Comparison of ENCODE assay signal across 21 cellular contexts in genomic region chr17:10136258-10136981, GRCh38.
DNase-seq lines count a peak whose midpoint lies in the region; ATAC-seq and TF ChIP-seq lines count a peak whose summit lies in the region.
"Had no signal": no experiment of that assay in that cellular context is flagged by ENCODE, and none has a peak within 500 bp of the region (broad histone marks: within the 10 kb centered on the region; RNA-seq: fewer than 3 reads in every experiment).

No MANE protein-coding gene starts in this region.

- peak overlapping the region; percentile 2; the same call in 1 of the 2 replicates for H4K91ac ChIP-seq in IMR-90 (ENCODE audit: insufficient read depth, low read depth, low read length)

- POLR2A ChIA-PET in IMR-90 (lab: Charles Lee; ENCODE audit: unreplicated experiment), result no interaction called here

- H3K27ac Mint-ChIP-seq in nephron, result peak overlapping the region; percentile 9 to 80 (median 69)
- H3K27ac Mint-ChIP-seq: activated CD4-positive, alpha-beta memory T cell treated with anti-CD3 and anti-CD28 coated beads, Interleukin-2, amount 10 ng/mL, durations not matched to agents 7 days and 5 days; activated naive CD4-positive, alpha-beta T cell treated with anti-CD3 and anti-CD28 coated beads, Interleukin-2, amount 50 U/mL, for 24 hours; B cell; brain; T-helper 17 cell had no signal

- peak overlapping the region; percentile 4 to 62; a peak in 3 of 4 replicates for H4K8ac ChIP-seq in IMR-90 (ENCODE audit: low read depth in 2 of 2, low read length in 2 of 2)

- intact Hi-C loops in IMR-90 (cut with micrococcal nuclease), result no loop called here
- intact Hi-C loops in upper lobe of right lung (cut with DNase I), result no loop called here

- H2AK5ac ChIP-seq in IMR-90 (ENCODE audit: low read depth, low read length), result peak overlapping the region; percentile 16

- DNase-seq in IMR-90 (no peak), fibroblast of lung (ENCODE audit: low read depth in 2 of 2) (no peak), upper lobe of right lung (no peak), NCI-H2227 (lab: John Stamatoyannopoulos, UW; ENCODE audit: unreplicated experiment) (no peak), upper lobe of left lung (no peak), dermis blood vessel endothelial cell (no peak)
- DNase-seq: activated CD4-positive, alpha-beta memory T cell treated with anti-CD3 and anti-CD28 coated beads, Interleukin-2, amount 10 ng/mL, durations not matched to agents 7 days and 5 days; activated T-cell treated with anti-CD3 and anti-CD28 coated beads, Interleukin-2, amount 50 U/mL, for 48 hours; mesendoderm; NCI-H2081; NCI-H524 treated with DMSO at 0.1 percent for 48 hours; SHP77 treated with DMSO at 0.1 percent for 48 hours; stimulated activated naive CD8-positive, alpha-beta T cell treated with anti-CD3 and anti-CD28 coated beads, Interleukin-15, amount 100 ng/mL, for 72 hours; T-helper 17 cell had no signal

- no peak for TF ChIP-seq EP300 in upper lobe of left lung (IDR thresholded peaks at IDR 0.05)

- H3K27me3 ChIP-seq in IMR-90 (ENCODE audit: control insufficient read depth, insufficient read depth, low read length), result no peaks in the 10 kb centered on the region
- no peaks in the 10 kb centered on the region for H3K27me3 ChIP-seq in fibroblast of lung (ENCODE audit: control insufficient read depth, insufficient read depth, low read length)
- H3K27me3 ChIP-seq in upper lobe of right lung, result no peaks in the 10 kb centered on the region
- H3K27me3 ChIP-seq in upper lobe of left lung, result no peaks in the 10 kb centered on the region
- H3K27me3 ChIP-seq: neural progenitor cell had no signal

- H3K79me1 ChIP-seq in IMR-90 (ENCODE audit: low read depth in 1 of 2, low read length in 2 of 2), result peaks cover 2 to 8% of the 10 kb centered on the region in 2 experiments; a peak in 2 of 4 replicates

- TF ChIP-seq RAD21 in IMR-90 (IDR thresholded peaks at IDR 0.05; ENCODE audit: low read length), result no peak

- no peak overlapping the region for H3K18ac ChIP-seq in IMR-90 (ENCODE audit: low read depth, low read length)

- H3K9me3 ChIP-seq in IMR-90 (ENCODE audit: control insufficient read depth, insufficient read depth, low read length) (no peaks in the 10 kb centered on the region), fibroblast of lung (ENCODE audit: control insufficient read depth, insufficient read depth, low read depth, low read length) (no peaks in the 10 kb centered on the region), upper lobe of right lung (no peaks in the 10 kb centered on the region), upper lobe of left lung (no peaks in the 10 kb centered on the region)

- peak overlapping the region; percentile 79; the same call in 1 of the 2 replicates for H3K14ac ChIP-seq in IMR-90 (replicated peaks; ENCODE audit: low read depth, low read length)

- H3K23ac ChIP-seq in IMR-90 (ENCODE audit: low read depth, low read length), result peak overlapping the region; percentile 11; the same call in 1 of the 2 replicates

- H3K4me3 Mint-ChIP-seq in nephron, result peak overlapping the region in 2 of 3 experiments; percentile 20 to 25
- H3K4me3 Mint-ChIP-seq: activated CD4-positive, alpha-beta memory T cell treated with anti-CD3 and anti-CD28 coated beads, Interleukin-2, amount 10 ng/mL, durations not matched to agents 7 days and 5 days; activated naive CD4-positive, alpha-beta T cell treated with anti-CD3 and anti-CD28 coated beads, Interleukin-2, amount 50 U/mL, for 24 hours; B cell; brain; neural progenitor cell; stimulated activated naive CD8-positive, alpha-beta T cell treated with anti-CD3 and anti-CD28 coated beads, Interleukin-15, amount 100 ng/mL, for 72 hours; T-helper 17 cell had no signal

- peak; percentile 22; the same call in 1 of the 2 replicates for ATAC-seq in IMR-90 (ENCODE audit: low read depth)
- no peak for ATAC-seq in upper lobe of right lung
- no peak for ATAC-seq in upper lobe of left lung (ENCODE audit: low FRiP score in 2 of 2)
- ATAC-seq: HCT116, K562, T-helper 17 cell had no signal

- TF ChIP-seq POLR2A in IMR-90 (IDR thresholded peaks at IDR 0.05; ENCODE audit: low read depth, low read length) (no peak), upper lobe of left lung (IDR thresholded peaks at IDR 0.05) (no peak)

- H2AFZ ChIP-seq in IMR-90 (replicated peaks; ENCODE audit: low read length, poor library complexity) (peak overlapping the region; percentile 60), fibroblast of lung (ENCODE audit: low read length) (no peak overlapping the region)
- H2AFZ ChIP-seq: neural progenitor cell had no signal

- peaks cover 16% of the 10 kb centered on the region for H3K9me1 ChIP-seq in IMR-90 (ENCODE audit: insufficient read depth, low read length)

- H2BK15ac ChIP-seq in IMR-90 (ENCODE audit: low read depth, low read length), result peak overlapping the region; percentile 17; the same call in 2 of the 3 replicates

- in situ Hi-C loops in IMR-90 (cut with MboI; ENCODE audit: low sequenced_read_pairs), result no loop called here

- peak overlapping the region; percentile 36 for H3K4me2 ChIP-seq in IMR-90 (ENCODE audit: low read depth, low read length)
- peak overlapping the region; percentile 52 for H3K4me2 ChIP-seq in fibroblast of lung (ENCODE audit: extremely low read depth, insufficient read depth, low read length)
- H3K4me2 ChIP-seq: neural progenitor cell had no signal

- H3K9ac ChIP-seq in IMR-90 (ENCODE audit: low read depth, low read length) (no peak overlapping the region), fibroblast of lung (ENCODE audit: insufficient read depth, low read length) (no peak overlapping the region)
- H3K9ac ChIP-seq: neural progenitor cell had no signal

- peak overlapping the region; percentile 60 for H2BK20ac ChIP-seq in IMR-90 (ENCODE audit: low read depth, low read length)

- H3K4me3 ChIP-seq in IMR-90 (ENCODE audit: insufficient read depth, low read depth, low read length) (no peak overlapping the region), fibroblast of lung (replicated peaks in 1 of 4; ENCODE audit: control extremely low read depth in 1 of 4, insufficient read depth in 1 of 4, low read depth in 3 of 4, low read length in 4 of 4) (no peak overlapping the region), upper lobe of right lung (no peak overlapping the region), upper lobe of left lung (no peak overlapping the region)
- H3K4me3 ChIP-seq: K562, neural progenitor cell had no signal

- WGBS in IMR-90 (ENCODE audit: extremely low coverage in 2 of 2, insufficient read length in 1 of 2), 2 experiments, result 90% methylated on average over 4 of the region's 15 CpGs; no CpG with 5 or more reads in 1 of the 2 experiments
- WGBS in upper lobe of left lung, 2 donors, result 75 to 79% methylated on average over 15 of the region's 15 CpGs

- H3K79me2 ChIP-seq in fibroblast of lung (ENCODE audit: control insufficient read depth, insufficient read depth, low read length), result no peaks in the 10 kb centered on the region

- H4K20me1 ChIP-seq in IMR-90 (ENCODE audit: insufficient read depth, low read length), result no peaks in the 10 kb centered on the region
- no peaks in the 10 kb centered on the region for H4K20me1 ChIP-seq in fibroblast of lung (ENCODE audit: control insufficient read depth, extremely low read depth, insufficient read depth, low read length)

- CTCF ChIA-PET in IMR-90 (lab: Yijun Ruan, JAX), result no interaction called here

- no peaks in the 10 kb centered on the region for H3K9me3 Mint-ChIP-seq in nephron
- H3K9me3 Mint-ChIP-seq: activated CD4-positive, alpha-beta memory T cell treated with anti-CD3 and anti-CD28 coated beads, Interleukin-2, amount 10 ng/mL, durations not matched to agents 7 days and 5 days; activated naive CD4-positive, alpha-beta T cell treated with anti-CD3 and anti-CD28 coated beads, Interleukin-2, amount 50 U/mL, for 24 hours; neural progenitor cell; stimulated activated naive CD8-positive, alpha-beta T cell treated with anti-CD3 and anti-CD28 coated beads, Interleukin-15, amount 100 ng/mL, for 72 hours had no signal

- no TSS peak for BruUV-seq in IMR-90 (replicated peaks; lab: Mats Ljungman, UMichigan)

- H4K5ac ChIP-seq in IMR-90 (ENCODE audit: low read depth, low read length), result 0 out of 2 replicates have a peak overlapping the region, but pooled peaks have one; percentile 13

- H3K27ac ChIP-seq in IMR-90 (ENCODE audit: insufficient read depth, low read length), result peak overlapping the region; percentile 5; the same call in 1 of the 2 replicates
- no peak overlapping the region for H3K27ac ChIP-seq in fibroblast of lung (ENCODE audit: insufficient read depth, low read length)
- H3K27ac ChIP-seq in upper lobe of right lung, result peak overlapping the region; percentile 51
- H3K27ac ChIP-seq in upper lobe of left lung, result no peak overlapping the region
- H3K27ac ChIP-seq: neural progenitor cell had no signal

- no peak overlapping the region for H3K56ac ChIP-seq in IMR-90 (ENCODE audit: extremely low read depth, insufficient read depth, low read length)

- peak overlapping the region; percentile 41 for H2BK5ac ChIP-seq in IMR-90 (ENCODE audit: low read depth, low read length, poor library complexity, severe bottlenecking)

- H3K4me1 Mint-ChIP-seq in nephron, result peaks cover 15% of the 10 kb centered on the region
- H3K4me1 Mint-ChIP-seq: activated naive CD4-positive, alpha-beta T cell treated with anti-CD3 and anti-CD28 coated beads, Interleukin-2, amount 50 U/mL, for 24 hours; T-helper 17 cell had no signal

- dilution Hi-C loops in IMR-90 (cut with HindIII; ENCODE audit: low sequenced_read_pairs, unreplicated experiment), result no loop called here

- peak overlapping the region; percentile 73 for H2BK120ac ChIP-seq in IMR-90 (ENCODE audit: low read depth, low read length)

- no peaks in the 10 kb centered on the region for H3K27me3 Mint-ChIP-seq in nephron (ENCODE audit: low read depth)
- H3K27me3 Mint-ChIP-seq: activated CD4-positive, alpha-beta memory T cell treated with anti-CD3 and anti-CD28 coated beads, Interleukin-2, amount 10 ng/mL, durations not matched to agents 7 days and 5 days; activated naive CD4-positive, alpha-beta T cell treated with anti-CD3 and anti-CD28 coated beads, Interleukin-2, amount 50 U/mL, for 24 hours; B cell; brain had no signal

- TF ChIP-seq CTCF in IMR-90 (conservative IDR thresholded peaks at IDR 0.05; ENCODE audit: low read depth, low read length) (no peak), fibroblast of lung (conservative IDR thresholded peaks at IDR 0.05 in 1 of 2, IDR thresholded peaks at IDR 0.05 in 1 of 2; ENCODE audit: low read depth in 1 of 2, low read length in 2 of 2) (no peak), nephron (IDR thresholded peaks at IDR 0.05; ENCODE audit: unreplicated experiment in 3 of 3) (no peak), upper lobe of right lung (IDR thresholded peaks at IDR 0.05) (no peak), upper lobe of left lung (IDR thresholded peaks at IDR 0.05) (no peak)

- no peak overlapping the region for H2AK9ac ChIP-seq in IMR-90 (replicated peaks; ENCODE audit: low read depth, low read length, poor library complexity)

- peak overlapping the region; percentile 10 for H3K4ac ChIP-seq in IMR-90 (ENCODE audit: low read depth, low read length)

- no peaks in the 10 kb centered on the region for H3K36me3 Mint-ChIP-seq in nephron (ENCODE audit: low read depth)
- H3K36me3 Mint-ChIP-seq: activated naive CD4-positive, alpha-beta T cell treated with anti-CD3 and anti-CD28 coated beads, Interleukin-2, amount 50 U/mL, for 24 hours; brain; neural progenitor cell had no signal

- H3K36me3 ChIP-seq in IMR-90 (ENCODE audit: control insufficient read depth, insufficient read depth, low read length) (no peaks in the 10 kb centered on the region), fibroblast of lung (ENCODE audit: control insufficient read depth, insufficient read depth, low read length) (no peaks in the 10 kb centered on the region), upper lobe of right lung (no peaks in the 10 kb centered on the region), upper lobe of left lung (no peaks in the 10 kb centered on the region)
- H3K36me3 ChIP-seq: neural progenitor cell had no signal

- H3K4me1 ChIP-seq in IMR-90 (ENCODE audit: control insufficient read depth, insufficient read depth, low read length) (peaks cover 20% of the 10 kb centered on the region), fibroblast of lung (ENCODE audit: control insufficient read depth, extremely low read depth, insufficient read depth, low read length) (no peaks in the 10 kb centered on the region), upper lobe of right lung (peaks cover 7% of the 10 kb centered on the region), upper lobe of left lung (peaks cover 0 to 6% (median 2%) of the 10 kb centered on the region in 4 donors)

Comparison
In these comparisons a context has a peak if more than half of its experiments do, and no peak if none do; other contexts are left out.
1. H3K27ac ChIP-seq: peak in IMR-90 (single experiment) and upper lobe of right lung (single experiment); none in fibroblast of lung (single experiment) and upper lobe of left lung (0 of 4).